10 cellular contexts compared by ENCODE assay signal in genomic region chr11:2781413-2782274, GRCh38.
DNase-seq lines count a peak whose midpoint lies in the region; ATAC-seq and TF ChIP-seq lines count a peak whose summit lies in the region.
"Had no signal": no experiment of that assay in that cellular context is flagged by ENCODE, and none has a peak within 500 bp of the region (broad histone marks: within the 10 kb centered on the region; RNA-seq: fewer than 3 reads in every experiment).

No MANE protein-coding gene starts in this region.

- H3K9me3 Mint-ChIP-seq in T-helper 2 cell treated with Interferon-gamma antibody and Interleukin-4, amounts not matched to agents 5 μg/mL and 100 μg/mL, for 36 hours: no peaks in the 10 kb centered on the region

- H3K79me2 ChIP-seq in SK-N-SH (ENCODE audit: insufficient read depth): no peaks in the 10 kb centered on the region

- no peak overlapping the region for H3K4me2 ChIP-seq in SK-N-SH

- no peaks in the 10 kb centered on the region for H3K36me3 Mint-ChIP-seq in T-helper 2 cell treated with Interferon-gamma antibody and Interleukin-4, amounts not matched to agents 5 μg/mL and 100 μg/mL, for 36 hours (ENCODE audit: low read depth)

- peak overlapping the region in 1 of 2 experiments; percentile 99; a peak in 2 of 4 replicates for H3K27ac ChIP-seq in SK-N-SH (ENCODE audit: low read depth in 2 of 2, low read length in 1 of 2)

- no peak overlapping the region for H3K9ac ChIP-seq in SK-N-SH

- no peaks in the 10 kb centered on the region for H4K20me1 ChIP-seq in SK-N-SH (ENCODE audit: insufficient read depth)

- H3K4me1 ChIP-seq in SK-N-SH (ENCODE audit: control insufficient read depth in 1 of 2, insufficient read depth in 2 of 2, low read depth in 1 of 2, low read length in 1 of 2): peaks cover 10 to 52% of the 10 kb centered on the region in 2 experiments; a peak in 3 of 4 replicates

- CTCF ChIA-PET in SK-N-SH (lab: Yijun Ruan, JAX): interaction anchor here (1.4 to 8.5 kb wide), 3 partner anchors 107 to 354 kb away, joined by 4 to 96 read pairs (median 15); partner anchors contain the start of gene CDKN1C

- H3K9me3 ChIP-seq in SK-N-SH: no peaks in the 10 kb centered on the region; the same call in 1 of the 2 replicates

- no peak for ATAC-seq in GM19324 (IDR thresholded peaks at IDR 0.05; ENCODE audit: low FRiP score, unreplicated experiment)

- H3K4me1 Mint-ChIP-seq in T-helper 2 cell treated with Interferon-gamma antibody and Interleukin-4, amounts not matched to agents 5 μg/mL and 100 μg/mL, for 36 hours (ENCODE audit: low read depth): no peaks in the 10 kb centered on the region

- H3K27me3 Mint-ChIP-seq in T-helper 2 cell treated with Interferon-gamma antibody and Interleukin-4, amounts not matched to agents 5 μg/mL and 100 μg/mL, for 36 hours (ENCODE audit: low read depth): peaks cover 20% of the 10 kb centered on the region
- H3K27me3 Mint-ChIP-seq: memory B cell had no signal

- in situ Hi-C loops in KBM-7 (cut with MboI; ENCODE audit: low pct_unique_long_range_greater_than_20kb, low sequenced_read_pairs): no loop called here
- in situ Hi-C loops in astrocyte of the spinal cord (cut with HindIII; ENCODE audit: low sequenced_read_pairs): no loop called here

- no peak overlapping the region for H3K27ac Mint-ChIP-seq in T-helper 2 cell treated with Interferon-gamma antibody and Interleukin-4, amounts not matched to agents 5 μg/mL and 100 μg/mL, for 36 hours
- H3K27ac Mint-ChIP-seq: memory B cell had no signal

- no peaks in the 10 kb centered on the region for H3F3A ChIP-seq in SK-N-SH (replicated peaks; ENCODE audit: insufficient read depth)

- no peak for TF ChIP-seq EP300 in SK-N-SH (IDR thresholded peaks at IDR 0.05; ENCODE audit: borderline replicate concordance in 1 of 2, low read depth in 1 of 2, low read length in 1 of 2)

- 88% methylated on average over 10 of the region's 19 CpGs for WGBS in SK-N-SH (ENCODE audit: low lambda C conversion rate)

- no peak overlapping the region for H3K4me3 Mint-ChIP-seq in T-helper 2 cell treated with Interferon-gamma antibody and Interleukin-4, amounts not matched to agents 5 μg/mL and 100 μg/mL, for 36 hours
- H3K4me3 Mint-ChIP-seq: memory B cell had no signal

- H3K27me3 ChIP-seq in SK-N-SH (ENCODE audit: insufficient read depth): no peaks in the 10 kb centered on the region

- no peak for TF ChIP-seq RAD21 in SK-N-SH (IDR thresholded peaks at IDR 0.05; ENCODE audit: low read length)

- TF ChIP-seq CTCF in astrocyte of the spinal cord (IDR thresholded peaks at IDR 0.05; ENCODE audit: low read depth, low read length) (no peak), SK-N-SH (IDR thresholded peaks at IDR 0.05) (no peak)

- no peaks in the 10 kb centered on the region for H3K9me2 ChIP-seq in SK-N-SH

- no peaks in the 10 kb centered on the region for H3K36me3 ChIP-seq in SK-N-SH (replicated peaks in 1 of 2; ENCODE audit: control insufficient read depth in 1 of 2, insufficient read depth in 2 of 2, low read length in 1 of 2)

- DNase-seq in KBM-7: peak; percentile 4
- DNase-seq in astrocyte of the spinal cord (ENCODE audit: low read depth, low spot score): peak; percentile 7
- peak; percentile 52 for DNase-seq in left kidney (ENCODE audit: low read depth, low spot score)
- peak; percentile 2 for DNase-seq in retina
- DNase-seq in effector CD8-positive, alpha-beta T cell (lab: John Stamatoyannopoulos, UW): no peak
- no peak for DNase-seq in T-helper 2 cell treated with Interferon-gamma antibody and Interleukin-4, amounts not matched to agents 5 μg/mL and 100 μg/mL, for 36 hours (ENCODE audit: low spot score)
- DNase-seq in SK-N-SH: no peak
- DNase-seq: NCI-H2081 had no signal

- POLR2A ChIA-PET in SK-N-SH (lab: Yijun Ruan, JAX): no interaction called here

- no peak overlapping the region for H2AFZ ChIP-seq in SK-N-SH (ENCODE audit: low read depth)

- no peak overlapping the region for H3K4me3 ChIP-seq in astrocyte of the spinal cord (ENCODE audit: low read depth, low read length)
- H3K4me3 ChIP-seq in SK-N-SH (ENCODE audit: low read depth in 2 of 2, low read length in 1 of 2): no peak overlapping the region

TF ChIP-seq in SK-N-SH, 30 proteins besides CTCF, POLR2A, EP300 and RAD21:
- TF ChIP-seq CHD2 (IDR thresholded peaks at IDR 0.05; ENCODE audit: low read length, partially characterized antibody) (no peak), GATA2 (CRISPR knock-in tag; IDR thresholded peaks at IDR 0.05) (no peak), SIN3A (IDR thresholded peaks at IDR 0.05; ENCODE audit: borderline replicate concordance, low read depth, low read length) (no peak), RFX5 (IDR thresholded peaks at IDR 0.05; ENCODE audit: low read length) (no peak), EZH2phosphoT487 (IDR thresholded peaks at IDR 0.05; ENCODE audit: borderline replicate concordance, low read depth) (no peak), MXI1 (IDR thresholded peaks at IDR 0.05; ENCODE audit: low read depth, low read length) (no peak), ELF1 (IDR thresholded peaks at IDR 0.05) (no peak), TEAD4 (IDR thresholded peaks at IDR 0.05; ENCODE audit: borderline replicate concordance, insufficient read depth) (no peak), JUND (IDR thresholded peaks at IDR 0.05) (no peak), FOXJ3 (CRISPR knock-in tag; IDR thresholded peaks at IDR 0.05) (no peak), FOSL2 (IDR thresholded peaks at IDR 0.05; ENCODE audit: borderline replicate concordance, low read depth) (no peak), RXRA (IDR thresholded peaks at IDR 0.05; ENCODE audit: borderline replicate concordance, low read depth) (no peak), SMC3 (IDR thresholded peaks at IDR 0.05; ENCODE audit: low read depth, low read length) (no peak), MEF2A (IDR thresholded peaks at IDR 0.05; ENCODE audit: borderline replicate concordance, low read depth) (no peak)
- TF ChIP-seq, protein P1, sequence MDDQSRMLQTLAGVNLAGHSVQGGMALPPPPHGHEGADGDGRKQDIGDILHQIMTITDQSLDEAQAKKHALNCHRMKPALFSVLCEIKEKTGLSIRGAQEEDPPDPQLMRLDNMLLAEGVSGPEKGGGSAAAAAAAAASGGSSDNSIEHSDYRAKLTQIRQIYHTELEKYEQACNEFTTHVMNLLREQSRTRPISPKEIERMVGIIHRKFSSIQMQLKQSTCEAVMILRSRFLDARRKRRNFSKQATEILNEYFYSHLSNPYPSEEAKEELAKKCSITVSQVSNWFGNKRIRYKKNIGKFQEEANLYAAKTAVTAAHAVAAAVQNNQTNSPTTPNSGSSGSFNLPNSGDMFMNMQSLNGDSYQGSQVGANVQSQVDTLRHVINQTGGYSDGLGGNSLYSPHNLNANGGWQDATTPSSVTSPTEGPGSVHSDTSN (IDR thresholded peaks at IDR 0.05): no peak
- TF ChIP-seq, protein P2, sequence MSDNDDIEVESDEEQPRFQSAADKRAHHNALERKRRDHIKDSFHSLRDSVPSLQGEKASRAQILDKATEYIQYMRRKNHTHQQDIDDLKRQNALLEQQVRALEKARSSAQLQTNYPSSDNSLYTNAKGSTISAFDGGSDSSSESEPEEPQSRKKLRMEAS (IDR thresholded peaks at IDR 0.05; ENCODE audit: low read depth): no peak

Comparison
In these comparisons a context has a peak if more than half of its experiments do, and no peak if none do; other contexts are left out.
1. DNase-seq: peak in KBM-7 (single experiment), astrocyte of the spinal cord (single experiment), left kidney (single experiment) and retina (single experiment); none in effector CD8-positive, alpha-beta T cell (single experiment), T-helper 2 cell treated with Interferon-gamma antibody and Interleukin-4, amounts not matched to agents 5 μg/mL and 100 μg/mL, for 36 hours (single experiment) and SK-N-SH (single experiment).